8 cellular contexts compared by ENCODE assay signal in the genomic region with DNA sequence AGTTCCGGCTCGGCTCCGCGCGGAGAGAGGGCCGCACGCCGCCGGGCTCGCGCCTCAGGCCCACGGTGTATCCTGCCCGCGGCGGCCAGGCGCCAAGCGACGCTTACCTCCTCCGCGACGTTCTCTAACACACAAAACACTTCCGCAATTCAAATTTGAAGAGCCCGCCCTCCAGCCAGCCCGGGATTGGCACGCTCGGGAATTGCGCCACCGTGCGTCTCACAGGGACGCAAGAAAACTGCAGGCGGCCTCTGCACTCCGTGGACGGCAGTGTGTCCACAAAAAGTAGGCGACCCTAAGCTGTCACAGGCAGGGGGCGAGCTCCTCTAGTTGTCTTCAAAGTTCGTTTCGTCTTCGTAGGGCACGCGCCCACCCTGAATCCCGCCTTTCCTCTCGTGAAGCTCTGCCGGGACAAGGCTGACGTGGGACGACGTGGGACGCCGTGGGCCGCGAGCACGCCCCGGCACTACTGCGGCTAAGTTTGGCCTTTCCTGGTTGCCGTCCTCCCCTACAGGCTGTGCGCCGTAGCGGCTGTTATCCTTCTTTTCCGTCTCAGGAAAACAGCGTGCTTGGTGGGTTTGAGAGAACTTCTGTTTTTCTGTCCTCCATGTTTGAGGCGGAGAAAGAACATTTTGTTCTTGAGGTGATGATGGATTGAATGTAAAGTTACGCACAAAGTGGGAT. TPM values are rescaled to one million over a fixed set of nuclear protein-coding genes. Genes with fewer than 3 reads are reported as not detected.
DNase-seq lines count a peak whose midpoint lies in the region; ATAC-seq, FAIRE-seq and TF ChIP-seq lines count a peak whose summit lies in the region.

Gene MIS18BP1 (minus strand): TSS at position 133 of the 684 bp plus-strand sequence. CDS start 5,916 bp downstream, outside the sequence.

- H3K9ac ChIP-seq in mammary epithelial cell (ENCODE audit: insufficient read depth, low read length) = peak within 1 kb of the TSS; percentile 87

- in situ Hi-C loops in mammary epithelial cell (cut with MboI; ENCODE audit: low sequenced_read_pairs in 2 of 2) = loop anchor here in 1 of 2 donors (10.0 to 25.0 kb wide), 2 partner anchors 116 to 348 kb away; partner anchors contain the start of genes FANCM and FKBP3

- H3K9me3 ChIP-seq in WERI-Rb-1 (ENCODE audit: severe bottlenecking) (peaks cover 4% of the 10 kb centered on the region), mammary epithelial cell (replicated peaks; ENCODE audit: insufficient read depth, low read length) (no peaks in the 10 kb centered on the region), small intestine (ENCODE audit: control insufficient read depth, low read depth) (no peaks in the 10 kb centered on the region)

- intact Hi-C loops in mammary epithelial cell (cut with micrococcal nuclease) = loop anchor here (1.0 to 5.0 kb wide), 4 partner anchors 119 to 341 kb away; partner anchors contain the start of genes FKBP3 and KLHL28

- dilution Hi-C loops in mammary epithelial cell (cut with HindIII; ENCODE audit: low sequenced_read_pairs) = no loop called here

- WGBS in mammary epithelial cell (ENCODE audit: low coverage, missing lambda C conversion rate) = under 1% methylated on average over 38 of the region's 61 CpGs
- WGBS in small intestine, 3 donors = 1 to 2% (median 1%) methylated on average over 60 to 61 of the region's 61 CpGs

- H3K27me3 ChIP-seq in WERI-Rb-1 (ENCODE audit: insufficient read depth, low read depth, severe bottlenecking) = no peaks in the 10 kb centered on the region
- H3K27me3 ChIP-seq in mammary epithelial cell (ENCODE audit: insufficient read depth, low read length) = no peaks in the 10 kb centered on the region
- H3K27me3 ChIP-seq in small intestine (ENCODE audit: control insufficient read depth in 2 of 2, insufficient read depth in 2 of 2, low read length in 2 of 2) = no peaks in the 10 kb centered on the region

- no peak for FAIRE-seq in small intestine (lab: Jason Lieb, UNC)

- H3K79me2 ChIP-seq in mammary epithelial cell (ENCODE audit: insufficient read depth, low read length) = peaks cover 47% of the 10 kb centered on the region

- H3K36me3 ChIP-seq in WERI-Rb-1 = no peaks in the 10 kb centered on the region; the same call in 1 of the 2 replicates
- H3K36me3 ChIP-seq in mammary epithelial cell (ENCODE audit: insufficient read depth, low read length) = no peaks in the 10 kb centered on the region
- no peaks in the 10 kb centered on the region for H3K36me3 ChIP-seq in small intestine (ENCODE audit: control insufficient read depth in 2 of 2, insufficient read depth in 2 of 2, low read length in 2 of 2)

- peak; percentile 90 for TF ChIP-seq CTCF in WERI-Rb-1 (IDR thresholded peaks at IDR 0.05; ENCODE audit: low read depth, low read length)
- TF ChIP-seq CTCF in mammary epithelial cell (conservative IDR thresholded peaks at IDR 0.05 in 1 of 2, IDR thresholded peaks at IDR 0.05 in 1 of 2; ENCODE audit: extremely low read depth in 1 of 2, insufficient read depth in 1 of 2, low read depth in 1 of 2, low read length in 2 of 2) = peak; percentile 48 to 68

- H3K4me2 ChIP-seq in mammary epithelial cell (ENCODE audit: insufficient read depth, low read depth, low read length) = peak within 1 kb of the TSS; percentile 79

- H3K4me3 ChIP-seq in WERI-Rb-1 (ENCODE audit: low read depth, low read length) (peak within 1 kb of the TSS; percentile 97), mammary epithelial cell (replicated peaks in 1 of 3; ENCODE audit: insufficient read depth in 1 of 3, low read depth in 2 of 3, low read length in 3 of 3) (peak within 1 kb of the TSS; percentile 69 to 98 (median 94)), small intestine (ENCODE audit: low read depth in 1 of 2, low read length in 2 of 2) (peak within 1 kb of the TSS; percentile 60 to 63)

- BruUV-seq in mammary epithelial cell (replicated peaks; lab: Mats Ljungman, UMichigan) = no TSS peak

- ATAC-seq in GM18907 (IDR thresholded peaks at IDR 0.05; ENCODE audit: unreplicated experiment) = peak; percentile 86
- ATAC-seq in HG03159 (IDR thresholded peaks at IDR 0.05; ENCODE audit: unreplicated experiment) = peak; percentile 83

- CTCF ChIA-PET in mammary epithelial cell (lab: Charles Lee; ENCODE audit: low non-redundant PET) = interaction anchor here (0.6 to 0.7 kb wide), 4 partner anchors 20 to 167 kb away, joined by 3 to 9 read pairs (median 5); no protein-coding TSS in a partner anchor

- H4K20me1 ChIP-seq in mammary epithelial cell (ENCODE audit: insufficient read depth, low read length) = no peaks in the 10 kb centered on the region

- H3K4me1 ChIP-seq in mammary epithelial cell (ENCODE audit: insufficient read depth, low read length) = peaks cover 18% of the 10 kb centered on the region
- peaks cover 0 to 2% of the 10 kb centered on the region in 2 donors for H3K4me1 ChIP-seq in small intestine (ENCODE audit: control insufficient read depth in 2 of 2, insufficient read depth in 1 of 2, low read depth in 1 of 2, low read length in 1 of 2)

- DNase-seq in AG08396 (ENCODE audit: low spot score) (peak; percentile 88), NCI-H2227 (lab: John Stamatoyannopoulos, UW; ENCODE audit: unreplicated experiment) (peak; percentile 98), WERI-Rb-1 (peak; percentile 96), mammary epithelial cell (peak; percentile 97), iPS-NIHi11 (ENCODE audit: low spot score) (peak; percentile 90), small intestine (peak; percentile 97)

- H3K27ac ChIP-seq in WERI-Rb-1 = peak within 1 kb of the TSS; percentile 77
- peak within 1 kb of the TSS; percentile 81 for H3K27ac ChIP-seq in mammary epithelial cell (ENCODE audit: insufficient read depth, low read depth, low read length)
- H3K27ac ChIP-seq in small intestine (ENCODE audit: low read depth in 1 of 2, low read length in 1 of 2) = peak within 1 kb of the TSS; percentile 79 to 99

- peak within 1 kb of the TSS; percentile 74 for H2AFZ ChIP-seq in mammary epithelial cell (ENCODE audit: low read depth, low read length)

RNA-seq across cellular contexts. Expression of gene MIS18BP1, which starts in this region (rescaled TPM):
- 10 to 100 TPM; 22.5 to 25.8 TPM for total RNA-seq in mammary epithelial cell
- polyA plus RNA-seq in mammary epithelial cell (11.4 TPM), small intestine (10 to 100 TPM in 1 of 3 donors, 1 to 10 TPM in 2; 3.6 to 11.0 (median 5.9) TPM)
- polyA minus RNA-seq in mammary epithelial cell = 9.2 TPM

Comparison
In these comparisons a context has a peak if more than half of its experiments do, and no peak if none do; other contexts are left out.
1. Peak in every context shown above with its lines: DNase-seq, ATAC-seq, H3K4me3 ChIP-seq and H3K27ac ChIP-seq.